21 cellular contexts compared by ENCODE assay signal in genomic region chr11:20894296-20894695, GRCh38.
"Had no signal": no experiment of that assay in that cellular context is flagged by ENCODE, and none has a peak within 500 bp of the region (broad histone marks: within the 10 kb centered on the region; RNA-seq: fewer than 3 reads in every experiment).

No MANE protein-coding gene starts in this region.

- ATAC-seq: effector memory CD8-positive, alpha-beta T cell; esophagus mucosa; foreskin keratinocyte; gastrocnemius medialis; gastroesophageal sphincter; heart left ventricle; heart right ventricle had no signal

- DNase-seq: colonic mucosa; cortex of kidney; dermis blood vessel endothelial cell; dorsolateral prefrontal cortex; effector CD4-positive, alpha-beta T cell; effector CD8-positive, alpha-beta T cell; effector memory CD4-positive, alpha-beta T cell; effector memory CD8-positive, alpha-beta T cell; endodermal cell; erythroblast; esophagus squamous epithelium; foreskin fibroblast; foreskin keratinocyte; gastrocnemius medialis; glutamatergic neuron; head of caudate nucleus; heart left ventricle; heart right ventricle had no signal

- H3K4me3 Mint-ChIP-seq: dendritic cell treated with granulocyte-macrophage colony-stimulating factor and Interleukin-4, amounts not matched to agents 40 ng/mL and 50 ng/mL, for 4 days; effector memory CD8-positive, alpha-beta T cell; endodermal cell had no signal

- H3K27ac Mint-ChIP-seq: dendritic cell treated with granulocyte-macrophage colony-stimulating factor and Interleukin-4, amounts not matched to agents 40 ng/mL and 50 ng/mL, for 4 days; effector memory CD8-positive, alpha-beta T cell; endodermal cell had no signal

- H3K4me1 Mint-ChIP-seq: endodermal cell had no signal
